35 cellular contexts compared by ENCODE assay signal in the genomic region with DNA sequence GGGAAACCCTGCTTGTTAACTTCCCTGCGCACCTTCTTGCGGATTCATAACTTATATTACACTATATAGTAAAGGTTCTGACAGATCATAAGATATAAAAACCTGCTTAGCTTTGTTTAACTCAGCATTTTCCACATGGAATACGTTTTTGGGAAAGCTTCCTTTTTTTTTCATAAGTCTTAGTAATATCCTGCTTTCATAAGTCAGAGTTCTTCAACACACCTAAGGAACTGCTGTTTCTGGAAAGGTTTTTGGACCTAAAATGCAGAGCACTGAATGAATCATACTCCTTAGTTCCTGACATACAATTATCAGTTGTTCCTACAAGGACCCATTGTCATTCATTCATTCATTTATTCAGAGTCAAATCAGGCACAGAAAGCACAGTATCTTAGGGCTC. TPM values are rescaled to one million over a fixed set of nuclear protein-coding genes. Genes with fewer than 3 reads are reported as not detected.
"Had no signal": no experiment of that assay in that cellular context is flagged by ENCODE, and none has a peak within 500 bp of the region (broad histone marks: within the 10 kb centered on the region; RNA-seq: fewer than 3 reads in every experiment).

No MANE protein-coding gene starts in this region.

- H3K27ac Mint-ChIP-seq: activated CD4-positive, alpha-beta memory T cell treated with anti-CD3 and anti-CD28 coated beads for 36 hours; activated CD4-positive, alpha-beta T cell treated with anti-CD3 and anti-CD28 coated beads, Interleukin-2, amount 10 ng/mL, durations not matched to agents 7 days and 5 days; activated naive CD4-positive, alpha-beta T cell treated with anti-CD3 and anti-CD28 coated beads for 36 hours; activated naive CD4-positive, alpha-beta T cell treated with anti-CD3 and anti-CD28 coated beads, Interleukin-2, amount 50 U/mL, for 72 hours; activated T-helper 1 cell treated with anti-CD3 and anti-CD28 coated beads, Interleukin-12 subunit alpha, Interleukin-12 subunit beta, Interleukin-2, Interleukin-4 antibody, amounts not matched to agents 30 ng/mL and 10 ng/mL and 1 ng/mL, durations not matched to agents 14 hours and 24 hours and 36 hours; T-helper 1 cell treated with Interleukin-12 subunit alpha and Interleukin-12 subunit beta and Interleukin-4 antibody, amounts not matched to agents 30 μg/mL and 1 μg/mL, for 36 hours; T-helper 2 cell treated with Interferon-gamma antibody and Interleukin-4, amounts not matched to agents 5 μg/mL and 100 μg/mL, for 36 hours had no signal

- H3K9me3 ChIP-seq: adrenal gland, body of pancreas, MG63, SJSA1, SK-N-SH had no signal

- H3K27me3 Mint-ChIP-seq: activated CD4-positive, alpha-beta memory T cell treated with anti-CD3 and anti-CD28 coated beads for 36 hours had no signal

- H3K4me1 ChIP-seq: adrenal gland, body of pancreas, breast epithelium, SJSA1 had no signal

- H3K27ac ChIP-seq: body of pancreas, breast epithelium, SJSA1 had no signal

- H3K36me3 ChIP-seq: adrenal gland, breast epithelium, MG63, SJSA1 had no signal

- DNase-seq: activated CD4-positive, alpha-beta memory T cell treated with anti-CD3 and anti-CD28 coated beads for 36 hours; activated CD4-positive, alpha-beta T cell treated with anti-CD3 and anti-CD28 coated beads, Interleukin-2, amount 10 ng/mL, durations not matched to agents 7 days and 5 days; activated CD8-positive, alpha-beta memory T cell treated with anti-CD3 and anti-CD28 coated beads, Interleukin-2, amount 50 U/mL, for 4 hours; activated gamma-delta T cell treated with Interleukin-2 at 50 U/mL for 16 hours; activated naive CD4-positive, alpha-beta T cell treated with anti-CD3 and anti-CD28 coated beads for 36 hours; activated T-cell treated with anti-CD3 and anti-CD28 coated beads for 4 hours; activated T-cell treated with anti-CD3 and anti-CD28 coated beads, Interleukin-2, amount 50 U/mL, for 4 hours; adrenal gland; body of pancreas; caudate nucleus; cerebellar nuclear complex; Karpas-422; KBM-7; MG63; NCI-H1048; NCI-H1105 treated with DMSO at 0.1 percent for 48 hours; NCI-H1436; NCI-H1694; NCI-H1930; NCI-H2081 treated with DMSO at 0.1 percent for 48 hours; NCI-H226; NCI-H446 treated with DMSO at 0.1 percent for 48 hours; NCI-H524 treated with DMSO at 0.1 percent for 48 hours; NCI-H748 treated with DMSO at 0.1 percent for 48 hours; NK-92 treated with Interleukin-12 subunit alpha and Interleukin-12 subunit beta, amount 100 ng/mL, for 24 hours; SHP77 treated with DMSO at 0.1 percent for 48 hours; SK-N-SH had no signal

- H3K9me3 Mint-ChIP-seq: activated CD4-positive, alpha-beta T cell treated with anti-CD3 and anti-CD28 coated beads, Interleukin-2, amount 10 ng/mL, durations not matched to agents 7 days and 5 days; activated naive CD4-positive, alpha-beta T cell treated with anti-CD3 and anti-CD28 coated beads, Interleukin-2, amount 50 U/mL, for 72 hours; T-helper 1 cell treated with Interleukin-12 subunit alpha and Interleukin-12 subunit beta and Interleukin-4 antibody, amounts not matched to agents 30 μg/mL and 1 μg/mL, for 36 hours; T-helper 2 cell treated with Interferon-gamma antibody and Interleukin-4, amounts not matched to agents 5 μg/mL and 100 μg/mL, for 36 hours had no signal

- H3K4me3 ChIP-seq: adrenal gland, body of pancreas, breast epithelium, MG63, SJSA1 had no signal

- H3K27me3 ChIP-seq: adrenal gland, body of pancreas, breast epithelium, MG63, SJSA1 had no signal

- H3K36me3 Mint-ChIP-seq: activated CD4-positive, alpha-beta memory T cell treated with anti-CD3 and anti-CD28 coated beads for 36 hours; activated naive CD4-positive, alpha-beta T cell treated with anti-CD3 and anti-CD28 coated beads, Interleukin-2, amount 50 U/mL, for 72 hours had no signal

- H3K4me2 ChIP-seq: SK-N-SH had no signal

- H3K4me1 Mint-ChIP-seq: activated CD4-positive, alpha-beta T cell treated with anti-CD3 and anti-CD28 coated beads, Interleukin-2, amount 10 ng/mL, durations not matched to agents 7 days and 5 days had no signal

- H3K4me3 Mint-ChIP-seq: activated CD4-positive, alpha-beta memory T cell treated with anti-CD3 and anti-CD28 coated beads for 36 hours; activated CD4-positive, alpha-beta T cell treated with anti-CD3 and anti-CD28 coated beads, Interleukin-2, amount 10 ng/mL, durations not matched to agents 7 days and 5 days; activated naive CD4-positive, alpha-beta T cell treated with anti-CD3 and anti-CD28 coated beads for 36 hours; activated T-cell treated with anti-CD3 and anti-CD28 coated beads, Interleukin-2, amount 50 U/mL, for 4 hours; activated T-helper 1 cell treated with anti-CD3 and anti-CD28 coated beads, Interleukin-12 subunit alpha, Interleukin-12 subunit beta, Interleukin-2, Interleukin-4 antibody, amounts not matched to agents 30 ng/mL and 10 ng/mL and 1 ng/mL, durations not matched to agents 14 hours and 24 hours and 36 hours; T-helper 1 cell treated with Interleukin-12 subunit alpha and Interleukin-12 subunit beta and Interleukin-4 antibody, amounts not matched to agents 30 μg/mL and 1 μg/mL, for 36 hours; T-helper 2 cell treated with Interferon-gamma antibody and Interleukin-4, amounts not matched to agents 5 μg/mL and 100 μg/mL, for 36 hours had no signal

- H3K9ac ChIP-seq: SK-N-SH had no signal

- ATAC-seq: activated naive CD4-positive, alpha-beta T cell treated with anti-CD3 and anti-CD28 coated beads, Interleukin-2, amount 50 U/mL, for 72 hours; activated T-cell treated with anti-CD3 and anti-CD28 coated beads, Interleukin-2, amount 50 U/mL, for 4 hours; body of pancreas had no signal

RNA-seq across cellular contexts. Expression of gene CWH43, which starts 47.2 kb away (rescaled TPM):
- total RNA-seq: activated CD4-positive, alpha-beta memory T cell treated with anti-CD3 and anti-CD28 coated beads for 36 hours; activated CD4-positive, alpha-beta T cell treated with anti-CD3 and anti-CD28 coated beads, Interleukin-2, amount 10 ng/mL, durations not matched to agents 7 days and 5 days; activated naive CD4-positive, alpha-beta T cell treated with anti-CD3 and anti-CD28 coated beads for 36 hours; activated naive CD4-positive, alpha-beta T cell treated with anti-CD3 and anti-CD28 coated beads, Interleukin-2, amount 50 U/mL, for 72 hours; activated T-cell treated with anti-CD3 and anti-CD28 coated beads, Interleukin-2, amount 50 U/mL, for 4 hours; activated T-helper 1 cell treated with anti-CD3 and anti-CD28 coated beads, Interleukin-12 subunit alpha, Interleukin-12 subunit beta, Interleukin-2, Interleukin-4 antibody, amounts not matched to agents 30 ng/mL and 10 ng/mL and 1 ng/mL, durations not matched to agents 14 hours and 24 hours and 36 hours; adrenal gland; astrocyte; body of pancreas; OCI-LY7; SJSA1 had no signal
- polyA plus RNA-seq: adrenal gland, SK-N-SH had no signal
